ENCODE assay signal across 23 cellular contexts in genomic region chrX:129599996-129600395, GRCh38. TPM values are rescaled to one million over a fixed set of nuclear protein-coding genes. Genes with fewer than 3 reads are reported as not detected.
"Had no signal": no experiment of that assay in that cellular context is flagged by ENCODE, and none has a peak within 500 bp of the region (broad histone marks: within the 10 kb centered on the region; RNA-seq: fewer than 3 reads in every experiment).

No MANE protein-coding gene starts in this region.

- H3K27ac ChIP-seq: esophagus squamous epithelium, gastroesophageal sphincter, neural progenitor cell, ovary, upper lobe of left lung, vagina had no signal

- FAIRE-seq: kidney had no signal

- H3K9ac ChIP-seq: neural progenitor cell had no signal

- DNase-seq: effector memory CD4-positive, alpha-beta T cell; esophagus squamous epithelium; foreskin fibroblast; immature natural killer cell; kidney; left cardiac atrium; left ventricle myocardium superior; mucosa of descending colon; naive thymus-derived CD8-positive, alpha-beta T cell; nucleus accumbens; ovary; right cardiac atrium; stimulated activated CD4-positive, alpha-beta T cell treated with anti-CD3 and anti-CD28 coated beads, Interleukin-4, amount 100 ng/mL, for 1 hour; stimulated activated CD8-positive, alpha-beta memory T cell treated with anti-CD3 and anti-CD28 coated beads, Interleukin-4, amount 100 ng/mL, for 48 hours; stimulated activated naive CD8-positive, alpha-beta T cell treated with anti-CD3 and anti-CD28 coated beads, Interleukin-15, Interleukin-2, amounts not matched to agents 100 U/mL and 50 U/mL, for 24 hours; tibial artery; upper lobe of left lung had no signal

- H3K4me3 Mint-ChIP-seq: immature natural killer cell; naive thymus-derived CD8-positive, alpha-beta T cell; neural progenitor cell; stimulated activated effector memory CD8-positive, alpha-beta T cell treated with anti-CD3 and anti-CD28 coated beads, Interleukin-12 subunit alpha, Interleukin-12 subunit beta, amount 100 ng/mL, for 72 hours had no signal

- H3K27me3 ChIP-seq: esophagus squamous epithelium, gastroesophageal sphincter, neural progenitor cell, ovary, tibial artery, upper lobe of left lung, vagina had no signal

- H3K36me3 ChIP-seq: esophagus squamous epithelium, neural progenitor cell, ovary, tibial artery, upper lobe of left lung, vagina had no signal

- H3K4me3 ChIP-seq: esophagus squamous epithelium, gastroesophageal sphincter, mucosa of descending colon, neural progenitor cell, ovary, smooth muscle cell, tibial artery, upper lobe of left lung, vagina had no signal

- H3K36me3 Mint-ChIP-seq: immature natural killer cell; naive thymus-derived CD8-positive, alpha-beta T cell; stimulated activated effector memory CD8-positive, alpha-beta T cell treated with anti-CD3 and anti-CD28 coated beads, Interleukin-12 subunit alpha, Interleukin-12 subunit beta, amount 100 ng/mL, for 72 hours had no signal

- H3K27ac Mint-ChIP-seq: immature natural killer cell; neural progenitor cell; progenitor cell of endocrine pancreas; stimulated activated effector memory CD8-positive, alpha-beta T cell treated with anti-CD3 and anti-CD28 coated beads, Interleukin-12 subunit alpha, Interleukin-12 subunit beta, amount 100 ng/mL, for 72 hours had no signal

- H3K27me3 Mint-ChIP-seq: naive thymus-derived CD8-positive, alpha-beta T cell; progenitor cell of endocrine pancreas had no signal

- H3K4me2 ChIP-seq: neural progenitor cell, smooth muscle cell had no signal

- H3K9me3 Mint-ChIP-seq: immature natural killer cell; naive thymus-derived CD8-positive, alpha-beta T cell; neural progenitor cell; stimulated activated effector memory CD8-positive, alpha-beta T cell treated with anti-CD3 and anti-CD28 coated beads, Interleukin-12 subunit alpha, Interleukin-12 subunit beta, amount 100 ng/mL, for 72 hours had no signal

- ATAC-seq: gastroesophageal sphincter; left cardiac atrium; left ventricle myocardium superior; mucosa of descending colon; naive thymus-derived CD8-positive, alpha-beta T cell; right cardiac atrium; stimulated activated effector memory CD8-positive, alpha-beta T cell treated with anti-CD3 and anti-CD28 coated beads, Interleukin-12 subunit alpha, Interleukin-12 subunit beta, amount 100 ng/mL, for 72 hours; stimulated activated naive CD8-positive, alpha-beta T cell treated with anti-CD3 and anti-CD28 coated beads, Interleukin-15, Interleukin-2, amounts not matched to agents 100 U/mL and 50 U/mL, for 24 hours had no signal

- H2AFZ ChIP-seq: neural progenitor cell had no signal

- H3K4me1 ChIP-seq: neural progenitor cell had no signal

- H3K9me3 ChIP-seq: esophagus squamous epithelium, gastroesophageal sphincter, mucosa of descending colon, ovary, tibial artery, upper lobe of left lung, vagina had no signal

RNA-seq across cellular contexts. Expression of gene APLN, which starts 54.8 kb away (rescaled TPM):
- total RNA-seq: naive thymus-derived CD8-positive, alpha-beta T cell; vagina had no signal
- polyA plus RNA-seq: immature natural killer cell; naive thymus-derived CD8-positive, alpha-beta T cell had no signal
